In the genomic region with DNA sequence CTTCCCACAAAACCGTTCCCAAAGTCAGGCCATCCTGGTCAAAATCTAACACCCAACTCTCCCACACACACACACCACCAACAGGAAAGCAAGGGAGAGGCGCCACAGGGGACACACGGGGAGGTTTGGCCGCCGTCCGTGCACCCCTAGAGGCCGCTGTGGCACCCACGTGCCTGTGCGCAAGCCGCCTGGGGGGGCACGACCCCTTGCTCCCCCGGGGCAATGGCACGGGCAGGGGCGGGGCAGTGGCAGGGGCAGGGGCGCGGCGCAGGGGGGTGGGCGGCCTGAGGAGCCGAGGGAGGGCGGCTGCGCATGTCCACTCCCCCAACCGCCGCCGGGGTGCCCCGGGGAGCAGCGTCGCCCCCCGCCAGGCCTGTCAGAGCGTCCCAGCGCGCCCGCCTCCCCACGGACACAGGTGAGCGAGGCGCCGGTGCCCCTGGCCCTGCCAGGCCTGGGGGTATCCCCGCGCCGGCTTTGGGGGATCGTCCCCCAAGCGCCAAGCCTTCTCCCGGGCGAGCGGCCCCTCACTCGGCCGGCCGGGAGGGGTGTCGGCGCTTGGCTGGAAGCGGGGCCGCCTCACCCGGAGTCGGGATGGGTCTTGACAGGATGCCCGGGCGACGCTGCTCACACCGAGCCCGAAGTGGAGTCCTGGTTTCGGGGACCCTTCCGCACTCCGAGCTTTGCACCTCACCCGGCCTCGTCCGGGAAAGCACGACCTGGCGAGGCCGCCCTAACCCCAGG, we compare ENCODE assay signal across 1 cellular context.
TF ChIP-seq lines count a peak whose summit lies in the region.

A gene with protein sequence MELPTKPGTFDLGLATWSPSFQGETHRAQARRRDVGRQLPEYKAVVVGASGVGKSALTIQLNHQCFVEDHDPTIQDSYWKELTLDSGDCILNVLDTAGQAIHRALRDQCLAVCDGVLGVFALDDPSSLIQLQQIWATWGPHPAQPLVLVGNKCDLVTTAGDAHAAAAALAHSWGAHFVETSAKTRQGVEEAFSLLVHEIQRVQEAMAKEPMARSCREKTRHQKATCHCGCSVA (plus strand): TSS at position 379 of the 741 bp plus-strand sequence. CDS start 2,611 bp downstream, outside the sequence.

TF ChIP-seq in GM23338, 12 proteins besides CTCF, POLR2A, EP300 and RAD21:
- TF ChIP-seq, protein P1, sequence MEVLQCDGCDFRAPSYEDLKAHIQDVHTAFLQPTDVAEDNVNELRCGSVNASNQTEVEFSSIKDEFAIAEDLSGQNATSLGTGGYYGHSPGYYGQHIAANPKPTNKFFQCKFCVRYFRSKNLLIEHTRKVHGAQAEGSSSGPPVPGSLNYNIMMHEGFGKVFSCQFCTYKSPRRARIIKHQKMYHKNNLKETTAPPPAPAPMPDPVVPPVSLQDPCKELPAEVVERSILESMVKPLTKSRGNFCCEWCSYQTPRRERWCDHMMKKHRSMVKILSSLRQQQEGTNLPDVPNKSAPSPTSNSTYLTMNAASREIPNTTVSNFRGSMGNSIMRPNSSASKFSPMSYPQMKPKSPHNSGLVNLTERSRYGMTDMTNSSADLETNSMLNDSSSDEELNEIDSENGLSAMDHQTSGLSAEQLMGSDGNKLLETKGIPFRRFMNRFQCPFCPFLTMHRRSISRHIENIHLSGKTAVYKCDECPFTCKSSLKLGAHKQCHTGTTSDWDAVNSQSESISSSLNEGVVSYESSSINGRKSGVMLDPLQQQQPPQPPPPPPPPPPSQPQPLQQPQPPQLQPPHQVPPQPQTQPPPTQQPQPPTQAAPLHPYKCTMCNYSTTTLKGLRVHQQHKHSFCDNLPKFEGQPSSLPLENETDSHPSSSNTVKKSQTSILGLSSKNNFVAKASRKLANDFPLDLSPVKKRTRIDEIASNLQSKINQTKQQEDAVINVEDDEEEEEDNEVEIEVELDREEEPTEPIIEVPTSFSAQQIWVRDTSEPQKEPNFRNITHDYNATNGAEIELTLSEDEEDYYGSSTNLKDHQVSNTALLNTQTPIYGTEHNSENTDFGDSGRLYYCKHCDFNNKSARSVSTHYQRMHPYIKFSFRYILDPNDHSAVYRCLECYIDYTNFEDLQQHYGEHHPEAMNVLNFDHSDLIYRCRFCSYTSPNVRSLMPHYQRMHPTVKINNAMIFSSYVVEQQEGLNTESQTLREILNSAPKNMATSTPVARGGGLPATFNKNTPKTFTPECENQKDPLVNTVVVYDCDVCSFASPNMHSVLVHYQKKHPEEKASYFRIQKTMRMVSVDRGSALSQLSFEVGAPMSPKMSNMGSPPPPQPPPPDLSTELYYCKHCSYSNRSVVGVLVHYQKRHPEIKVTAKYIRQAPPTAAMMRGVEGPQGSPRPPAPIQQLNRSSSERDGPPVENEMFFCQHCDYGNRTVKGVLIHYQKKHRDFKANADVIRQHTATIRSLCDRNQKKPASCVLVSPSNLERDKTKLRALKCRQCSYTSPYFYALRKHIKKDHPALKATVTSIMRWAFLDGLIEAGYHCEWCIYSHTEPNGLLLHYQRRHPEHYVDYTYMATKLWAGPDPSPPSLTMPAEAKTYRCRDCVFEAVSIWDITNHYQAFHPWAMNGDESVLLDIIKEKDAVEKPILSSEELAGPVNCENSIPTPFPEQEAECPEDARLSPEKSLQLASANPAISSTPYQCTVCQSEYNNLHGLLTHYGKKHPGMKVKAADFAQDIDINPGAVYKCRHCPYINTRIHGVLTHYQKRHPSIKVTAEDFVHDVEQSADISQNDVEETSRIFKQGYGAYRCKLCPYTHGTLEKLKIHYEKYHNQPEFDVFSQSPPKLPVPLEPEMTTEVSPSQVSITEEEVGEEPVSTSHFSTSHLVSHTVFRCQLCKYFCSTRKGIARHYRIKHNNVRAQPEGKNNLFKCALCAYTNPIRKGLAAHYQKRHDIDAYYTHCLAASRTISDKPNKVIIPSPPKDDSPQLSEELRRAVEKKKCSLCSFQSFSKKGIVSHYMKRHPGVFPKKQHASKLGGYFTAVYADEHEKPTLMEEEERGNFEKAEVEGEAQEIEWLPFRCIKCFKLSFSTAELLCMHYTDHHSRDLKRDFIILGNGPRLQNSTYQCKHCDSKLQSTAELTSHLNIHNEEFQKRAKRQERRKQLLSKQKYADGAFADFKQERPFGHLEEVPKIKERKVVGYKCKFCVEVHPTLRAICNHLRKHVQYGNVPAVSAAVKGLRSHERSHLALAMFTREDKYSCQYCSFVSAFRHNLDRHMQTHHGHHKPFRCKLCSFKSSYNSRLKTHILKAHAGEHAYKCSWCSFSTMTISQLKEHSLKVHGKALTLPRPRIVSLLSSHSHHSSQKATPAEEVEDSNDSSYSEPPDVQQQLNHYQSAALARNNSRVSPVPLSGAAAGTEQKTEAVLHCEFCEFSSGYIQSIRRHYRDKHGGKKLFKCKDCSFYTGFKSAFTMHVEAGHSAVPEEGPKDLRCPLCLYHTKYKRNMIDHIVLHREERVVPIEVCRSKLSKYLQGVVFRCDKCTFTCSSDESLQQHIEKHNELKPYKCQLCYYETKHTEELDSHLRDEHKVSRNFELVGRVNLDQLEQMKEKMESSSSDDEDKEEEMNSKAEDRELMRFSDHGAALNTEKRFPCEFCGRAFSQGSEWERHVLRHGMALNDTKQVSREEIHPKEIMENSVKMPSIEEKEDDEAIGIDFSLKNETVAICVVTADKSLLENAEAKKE (CRISPR knock-in tag; IDR thresholded peaks at IDR 0.05), result no peak
- TF ChIP-seq, protein P2, sequence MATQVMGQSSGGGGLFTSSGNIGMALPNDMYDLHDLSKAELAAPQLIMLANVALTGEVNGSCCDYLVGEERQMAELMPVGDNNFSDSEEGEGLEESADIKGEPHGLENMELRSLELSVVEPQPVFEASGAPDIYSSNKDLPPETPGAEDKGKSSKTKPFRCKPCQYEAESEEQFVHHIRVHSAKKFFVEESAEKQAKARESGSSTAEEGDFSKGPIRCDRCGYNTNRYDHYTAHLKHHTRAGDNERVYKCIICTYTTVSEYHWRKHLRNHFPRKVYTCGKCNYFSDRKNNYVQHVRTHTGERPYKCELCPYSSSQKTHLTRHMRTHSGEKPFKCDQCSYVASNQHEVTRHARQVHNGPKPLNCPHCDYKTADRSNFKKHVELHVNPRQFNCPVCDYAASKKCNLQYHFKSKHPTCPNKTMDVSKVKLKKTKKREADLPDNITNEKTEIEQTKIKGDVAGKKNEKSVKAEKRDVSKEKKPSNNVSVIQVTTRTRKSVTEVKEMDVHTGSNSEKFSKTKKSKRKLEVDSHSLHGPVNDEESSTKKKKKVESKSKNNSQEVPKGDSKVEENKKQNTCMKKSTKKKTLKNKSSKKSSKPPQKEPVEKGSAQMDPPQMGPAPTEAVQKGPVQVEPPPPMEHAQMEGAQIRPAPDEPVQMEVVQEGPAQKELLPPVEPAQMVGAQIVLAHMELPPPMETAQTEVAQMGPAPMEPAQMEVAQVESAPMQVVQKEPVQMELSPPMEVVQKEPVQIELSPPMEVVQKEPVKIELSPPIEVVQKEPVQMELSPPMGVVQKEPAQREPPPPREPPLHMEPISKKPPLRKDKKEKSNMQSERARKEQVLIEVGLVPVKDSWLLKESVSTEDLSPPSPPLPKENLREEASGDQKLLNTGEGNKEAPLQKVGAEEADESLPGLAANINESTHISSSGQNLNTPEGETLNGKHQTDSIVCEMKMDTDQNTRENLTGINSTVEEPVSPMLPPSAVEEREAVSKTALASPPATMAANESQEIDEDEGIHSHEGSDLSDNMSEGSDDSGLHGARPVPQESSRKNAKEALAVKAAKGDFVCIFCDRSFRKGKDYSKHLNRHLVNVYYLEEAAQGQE (IDR thresholded peaks at IDR 0.05; ENCODE audit: unreplicated experiment), result no peak
- no peak for TF ChIP-seq ZNF331 (CRISPR knock-in tag; IDR thresholded peaks at IDR 0.05; ENCODE audit: low read depth)
- TF ChIP-seq STAT1 (IDR thresholded peaks at IDR 0.05; ENCODE audit: unreplicated experiment), result no peak
- no peak for TF ChIP-seq CREB1 (CRISPR knock-in tag; IDR thresholded peaks at IDR 0.05; ENCODE audit: low read depth)
TF ChIP-seq in GM23338: peak in this region for 0.
